Comparison of ENCODE assay signal across 11 cellular contexts in the genomic region with DNA sequence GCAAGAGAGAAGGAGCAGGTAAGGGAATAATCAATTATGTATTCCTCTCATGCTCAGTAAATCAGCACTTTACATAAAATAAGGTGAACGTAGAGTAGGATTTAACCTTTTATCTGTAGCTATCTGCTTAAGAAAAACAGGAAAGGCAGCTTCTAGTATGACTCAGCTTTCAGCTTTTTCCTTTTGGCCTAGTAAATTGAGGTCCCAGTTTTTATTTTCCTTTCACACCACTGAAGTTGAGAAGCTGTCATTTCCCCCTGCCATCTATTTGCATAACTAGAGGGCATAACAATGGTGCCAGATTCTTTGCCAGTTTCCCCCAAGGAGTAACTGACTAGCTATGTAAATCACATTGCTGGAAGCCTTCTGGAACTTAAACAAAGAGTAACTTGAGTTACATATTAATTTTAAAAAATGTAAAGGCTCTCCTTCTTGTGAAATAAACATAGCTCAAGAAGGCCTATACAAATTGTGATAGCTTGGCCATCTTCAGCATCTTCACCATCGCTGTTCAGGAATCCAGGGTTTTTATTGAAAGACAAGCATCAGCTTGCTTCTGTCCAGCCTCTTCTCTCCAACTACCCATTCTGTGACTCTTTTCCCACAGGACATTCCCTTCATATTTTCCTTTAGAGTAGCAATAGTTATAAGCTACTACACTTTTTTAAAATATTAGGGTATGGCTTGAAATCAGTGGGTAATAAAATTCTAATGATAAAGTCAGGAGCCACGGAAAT.
A peak's percentile ranks its signal among the peaks of the same experiment; 100 is the strongest.
DNase-seq lines count a peak whose midpoint lies in the region; ATAC-seq lines count a peak whose summit lies in the region.
"Had no signal": no experiment of that assay in that cellular context is flagged by ENCODE, and none has a peak within 500 bp of the region (broad histone marks: within the 10 kb centered on the region; RNA-seq: fewer than 3 reads in every experiment).

No MANE protein-coding gene starts in this region.

- ATAC-seq in HG02623 (IDR thresholded peaks at IDR 0.05; ENCODE audit: unreplicated experiment), result peak; percentile 50
- ATAC-seq in HG02840 (IDR thresholded peaks at IDR 0.05; ENCODE audit: low FRiP score, unreplicated experiment), result no peak
- ATAC-seq: CD8-positive, alpha-beta T cell had no signal

- peak overlapping the region; percentile 56 for H3K9ac ChIP-seq in SK-N-MC (ENCODE audit: insufficient read length)

- no CpG with 5 or more reads among the region's 3 CpGs for WGBS in iPS DF 6.9 (ENCODE audit: insufficient coverage, insufficient read length)

- H3K9me3 ChIP-seq in SK-N-MC (ENCODE audit: low read depth, low read length) (no peaks in the 10 kb centered on the region), iPS DF 6.9 (ENCODE audit: control insufficient read depth, insufficient read depth, low read length) (no peaks in the 10 kb centered on the region)

- H3K4me3 ChIP-seq in SK-N-MC (peak overlapping the region; percentile 37; the same call in 1 of the 2 replicates), iPS DF 6.9 (ENCODE audit: low read length) (no peak overlapping the region)
- H3K4me3 ChIP-seq: cardiac muscle cell had no signal

- H3K4me1 ChIP-seq in iPS DF 6.9 (ENCODE audit: control insufficient read depth, insufficient read depth, low read length), result no peaks in the 10 kb centered on the region

- DNase-seq in DMS53 (lab: John Stamatoyannopoulos, UW), result peak; percentile 49
- no peak for DNase-seq in SK-N-MC (ENCODE audit: low read depth, low spot score)
- peak; percentile 41 for DNase-seq in iPS DF 6.9 (ENCODE audit: low read depth, low spot score)
- no peak for DNase-seq in SHP77 treated with DMSO at 0.1 percent for 48 hours (lab: John Stamatoyannopoulos, UW)
- DNase-seq in NCI-H1105 treated with DMSO at 0.1 percent for 48 hours (lab: John Stamatoyannopoulos, UW), result no peak
- no peak for DNase-seq in H4 (ENCODE audit: low spot score)
- DNase-seq: CD8-positive, alpha-beta T cell; T-helper 1 cell had no signal

- H3K27me3 ChIP-seq in iPS DF 6.9 (ENCODE audit: control insufficient read depth, insufficient read depth, low read length), result no peaks in the 10 kb centered on the region
- H3K27me3 ChIP-seq: cardiac muscle cell had no signal

- peak overlapping the region; percentile 95 for H3K27ac ChIP-seq in SK-N-MC
- H3K27ac ChIP-seq in iPS DF 6.9 (ENCODE audit: low read length), result no peak overlapping the region
- H3K27ac ChIP-seq: cardiac muscle cell had no signal

- H3K36me3 ChIP-seq in SK-N-MC (ENCODE audit: insufficient read depth, low read length) (no peaks in the 10 kb centered on the region), iPS DF 6.9 (ENCODE audit: control insufficient read depth, insufficient read depth, low read length) (no peaks in the 10 kb centered on the region)
- H3K36me3 ChIP-seq: cardiac muscle cell had no signal

Comparison
In these comparisons a context has a peak if more than half of its experiments do, and no peak if none do; other contexts are left out.
1. DNase-seq: peak in DMS53 (single experiment) and iPS DF 6.9 (single experiment); none in SK-N-MC (single experiment), SHP77 treated with DMSO at 0.1 percent for 48 hours (single experiment), NCI-H1105 treated with DMSO at 0.1 percent for 48 hours (single experiment) and H4 (single experiment).